1 cellular context compared by ENCODE assay signal in genomic region chr2:20501974-20502373, GRCh38.
TF ChIP-seq lines count a peak whose summit lies in the region.

No MANE protein-coding gene starts in this region.

TF ChIP-seq in SK-N-SH, 30 proteins besides CTCF, POLR2A, EP300 and RAD21 (continued from another document):
- TF ChIP-seq REST (IDR thresholded peaks at IDR 0.05; ENCODE audit: low read depth, low read length) (no peak), MAX (IDR thresholded peaks at IDR 0.05; ENCODE audit: low read depth) (no peak)
TF ChIP-seq in SK-N-SH: peak in this region for 2.
